In the genomic region with DNA sequence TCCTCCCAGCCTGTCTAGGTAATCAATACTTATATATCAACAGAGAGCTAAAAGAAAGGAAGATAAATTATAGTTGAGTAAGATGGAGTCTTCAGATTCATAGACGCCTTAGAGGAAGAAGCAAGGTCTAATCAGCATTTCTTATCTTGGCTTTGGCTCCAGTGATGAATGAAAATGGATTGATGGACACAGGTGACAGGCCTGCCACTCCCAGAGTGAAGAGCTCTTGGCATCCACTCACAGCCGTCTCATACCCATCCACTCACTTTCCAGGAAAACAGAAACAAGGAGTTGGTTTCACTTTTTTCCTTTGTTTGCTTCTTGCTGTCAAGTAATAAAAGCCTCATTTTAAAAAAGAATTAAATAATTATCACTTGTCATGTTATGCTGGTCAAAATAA, we compare ENCODE assay signal across 28 cellular contexts.
"Had no signal": no experiment of that assay in that cellular context is flagged by ENCODE, and none has a peak within 500 bp of the region (broad histone marks: within the 10 kb centered on the region; RNA-seq: fewer than 3 reads in every experiment).

No MANE protein-coding gene starts in this region.

- H3K4me1 ChIP-seq: colonic mucosa, foreskin keratinocyte, heart right ventricle, lower lobe of right lung, neural progenitor cell, parathyroid adenoma, right atrium auricular region, stomach, thyroid gland, vagina had no signal

- H3K4me3 ChIP-seq: colonic mucosa, heart right ventricle, lower lobe of right lung, neural progenitor cell, right atrium auricular region, stomach, thyroid gland, vagina had no signal

- H3K27me3 ChIP-seq: colonic mucosa, foreskin keratinocyte, heart right ventricle, neural progenitor cell, right atrium auricular region, stomach, thyroid gland, vagina had no signal

- DNase-seq: colonic mucosa; effector CD8-positive, alpha-beta T cell; endodermal cell; foreskin keratinocyte; glutamatergic neuron; heart right ventricle; hippocampal formation; immature natural killer cell; islet precursor cell; kidney glomerular epithelial cell; left colon; left ventricle myocardium superior; lower lobe of right lung; naive B cell; stimulated activated CD4-positive, alpha-beta T cell treated with anti-CD3 and anti-CD28 coated beads, Interleukin-2, amount 100 ng/mL, for 24 hours; stimulated activated CD4-positive, alpha-beta T cell treated with anti-CD3 and anti-CD28 coated beads, Interleukin-4, amount 100 ng/mL, for 24 hours; stimulated activated naive CD4-positive, alpha-beta T cell treated with Interleukin-2 at 50 U/mL for 16 hours; stomach; thyroid gland had no signal

- H3K27ac ChIP-seq: colonic mucosa, epithelial cell of prostate, foreskin keratinocyte, heart right ventricle, lower lobe of right lung, neural progenitor cell, parathyroid adenoma, right atrium auricular region, stomach, thyroid gland, vagina had no signal

- ATAC-seq: esophagus mucosa; foreskin keratinocyte; heart right ventricle; left colon; left ventricle myocardium superior; lower lobe of right lung; natural killer cell treated with Interleukin-12 subunit alpha and Interleukin-12 subunit beta and Interleukin-15 and Interleukin-18, amount 100 ng/mL, for 72 hours; sciatic nerve; stimulated activated effector memory CD8-positive, alpha-beta T cell treated with anti-CD3 and anti-CD28 coated beads, Interleukin-12 subunit alpha, Interleukin-12 subunit beta, amount 100 ng/mL, for 72 hours had no signal

- H3K36me3 ChIP-seq: colonic mucosa, heart right ventricle, lower lobe of right lung, neural progenitor cell, right atrium auricular region, stomach, thyroid gland, vagina had no signal

- H3K9me3 ChIP-seq: colonic mucosa, heart right ventricle, lower lobe of right lung, right atrium auricular region, stomach, thyroid gland, vagina had no signal
